Comparison of ENCODE assay signal across 25 cellular contexts in the genomic region with DNA sequence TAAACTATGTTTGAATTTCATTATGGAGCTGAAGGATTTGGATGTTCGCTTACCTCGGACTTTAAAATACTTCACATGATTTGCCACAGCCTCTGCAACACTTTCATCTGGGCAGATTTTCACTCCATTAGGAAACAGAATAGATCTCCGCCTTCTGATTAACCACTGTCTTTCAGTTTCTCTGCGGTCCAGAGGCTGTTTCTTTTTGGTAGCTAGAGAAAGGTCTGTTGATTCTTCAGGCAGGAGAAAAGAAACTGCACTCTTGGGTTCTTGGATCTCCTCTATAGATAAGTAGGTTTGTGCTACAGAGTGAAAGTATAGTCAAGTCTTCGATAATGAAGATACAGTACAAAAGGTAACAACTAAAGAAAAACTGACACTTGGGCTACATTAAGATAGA.
"Had no signal": no experiment of that assay in that cellular context is flagged by ENCODE, and none has a peak within 500 bp of the region (broad histone marks: within the 10 kb centered on the region; RNA-seq: fewer than 3 reads in every experiment).

No MANE protein-coding gene starts in this region.

- H3K79me2 ChIP-seq: parathyroid adenoma had no signal

- H3K9ac ChIP-seq: parathyroid adenoma had no signal

- H3K4me1 ChIP-seq: gastrocnemius medialis, parathyroid adenoma, psoas muscle, right lobe of liver, spleen, testis, tibial nerve, upper lobe of right lung had no signal

- H3K27ac Mint-ChIP-seq: naive thymus-derived CD8-positive, alpha-beta T cell; stimulated activated memory B cell treated with anti-CD40 and anti-IgM and Interleukin-4, amounts not matched to agents 10 μg/mL and 1 μg/mL and 100 μg/mL, for 72 hours; stimulated activated naive CD8-positive, alpha-beta T cell treated with anti-CD3 and anti-CD28 coated beads, Interleukin-15, Interleukin-2, amounts not matched to agents 100 ng/mL and 50 ng/mL, for 24 hours had no signal

- H3K4me3 ChIP-seq: coronary artery, gastrocnemius medialis, lung, psoas muscle, right lobe of liver, spleen, testis, tibial nerve, upper lobe of right lung had no signal

- H3K4me3 Mint-ChIP-seq: naive thymus-derived CD8-positive, alpha-beta T cell; stimulated activated memory B cell treated with anti-CD40 and anti-IgM and Interleukin-4, amounts not matched to agents 10 μg/mL and 1 μg/mL and 100 μg/mL, for 72 hours; stimulated activated naive CD8-positive, alpha-beta T cell treated with anti-CD3 and anti-CD28 coated beads, Interleukin-15, Interleukin-2, amounts not matched to agents 100 ng/mL and 50 ng/mL, for 24 hours had no signal

- H3K27me3 ChIP-seq: gastrocnemius medialis, right lobe of liver, spleen, testis, tibial nerve, upper lobe of right lung had no signal

- H3K27ac ChIP-seq: coronary artery, gastrocnemius medialis, parathyroid adenoma, psoas muscle, right lobe of liver, spleen, testis, tibial nerve, upper lobe of right lung had no signal

- H3K36me3 ChIP-seq: gastrocnemius medialis, right lobe of liver, tibial nerve, upper lobe of right lung had no signal

- H3K9me3 Mint-ChIP-seq: naive thymus-derived CD8-positive, alpha-beta T cell; stimulated activated memory B cell treated with anti-CD40 and anti-IgM and Interleukin-4, amounts not matched to agents 10 μg/mL and 1 μg/mL and 100 μg/mL, for 72 hours; stimulated activated naive CD8-positive, alpha-beta T cell treated with anti-CD3 and anti-CD28 coated beads, Interleukin-15, Interleukin-2, amounts not matched to agents 100 ng/mL and 50 ng/mL, for 24 hours had no signal

- DNase-seq: central memory CD4-positive, alpha-beta T cell; effector CD8-positive, alpha-beta T cell; gastrocnemius medialis; kidney; left cardiac atrium; left ventricle myocardium superior; mesenchymal stem cell; naive thymus-derived CD8-positive, alpha-beta T cell; occipital lobe; psoas muscle; retina; right lobe of liver; spleen; stimulated activated CD4-positive, alpha-beta T cell treated with anti-CD3 and anti-CD28 coated beads, Interleukin-15, amount 100 ng/mL, for 24 hours; stimulated activated CD4-positive, alpha-beta T cell treated with anti-CD3 and anti-CD28 coated beads, Interleukin-1b, Interleukin-23, amount 100 ng/mL, for 48 hours; stimulated activated CD4-positive, alpha-beta T cell treated with anti-CD3 and anti-CD28 coated beads, Interleukin-4, amount 100 ng/mL, for 24 hours; testis; upper lobe of right lung had no signal

- H3K27me3 Mint-ChIP-seq: naive thymus-derived CD8-positive, alpha-beta T cell; stimulated activated memory B cell treated with anti-CD40 and anti-IgM and Interleukin-4, amounts not matched to agents 10 μg/mL and 1 μg/mL and 100 μg/mL, for 72 hours; stimulated activated naive CD8-positive, alpha-beta T cell treated with anti-CD3 and anti-CD28 coated beads, Interleukin-15, Interleukin-2, amounts not matched to agents 100 ng/mL and 50 ng/mL, for 24 hours had no signal

- H2AFZ ChIP-seq: parathyroid adenoma had no signal

- H3K9me3 ChIP-seq: gastrocnemius medialis, psoas muscle, right lobe of liver, spleen, testis, tibial nerve, upper lobe of right lung had no signal

- H3K4me1 Mint-ChIP-seq: naive thymus-derived CD8-positive, alpha-beta T cell; stimulated activated memory B cell treated with anti-CD40 and anti-IgM and Interleukin-4, amounts not matched to agents 10 μg/mL and 1 μg/mL and 100 μg/mL, for 72 hours had no signal

- ATAC-seq: esophagus mucosa; gastrocnemius medialis; left cardiac atrium; left ventricle myocardium superior; naive thymus-derived CD8-positive, alpha-beta T cell; psoas muscle; right lobe of liver; stimulated activated memory B cell treated with anti-CD40 and anti-IgM and Interleukin-4, amounts not matched to agents 10 μg/mL and 1 μg/mL and 100 μg/mL, for 72 hours; upper lobe of right lung had no signal
